ENCODE assay signal across 7 cellular contexts in the genomic region with DNA sequence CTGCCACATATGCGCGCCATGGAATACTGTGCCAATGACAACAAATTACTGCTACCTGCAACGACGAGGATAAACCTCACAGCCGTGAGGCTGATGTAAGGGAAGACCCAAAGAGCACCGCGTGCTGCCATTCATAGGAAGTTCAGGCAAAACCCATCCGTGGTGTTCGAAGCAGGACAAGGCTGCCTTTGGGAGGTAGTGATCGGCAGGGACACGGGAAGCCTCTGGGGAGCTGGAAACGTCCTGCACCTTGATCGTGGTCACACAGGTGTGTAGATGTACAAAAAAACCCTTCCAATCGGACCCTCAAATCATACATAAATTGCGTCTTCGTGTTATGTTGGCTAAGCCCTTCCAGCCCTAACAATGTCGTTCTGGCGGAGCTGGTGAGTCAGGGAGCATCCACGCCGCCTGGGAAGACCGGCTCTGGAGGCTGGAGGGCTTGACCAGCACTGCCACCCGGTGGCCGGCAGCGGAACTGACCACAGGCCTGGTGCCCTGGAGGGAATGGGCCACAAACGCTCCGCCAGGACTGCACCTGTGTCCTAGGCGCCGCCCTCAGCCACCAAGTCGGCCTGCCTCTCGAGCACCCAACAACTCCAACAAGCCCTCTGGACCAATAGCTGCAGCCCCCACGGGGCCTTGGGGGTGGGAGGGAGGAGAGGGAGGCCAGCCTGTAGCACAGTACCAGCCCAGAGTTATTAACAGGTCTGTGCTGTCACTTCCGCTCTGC. TPM values are rescaled to one million over a fixed set of nuclear protein-coding genes. Genes with fewer than 3 reads are reported as not detected.
A peak's percentile ranks its signal among the peaks of the same experiment; 100 is the strongest.
DNase-seq lines count a peak whose midpoint lies in the region; ATAC-seq, FAIRE-seq and TF ChIP-seq lines count a peak whose summit lies in the region.

No MANE protein-coding gene starts in this region.

- H3K27me3 ChIP-seq in bronchial epithelial cell (ENCODE audit: control insufficient read depth, insufficient read depth, low read length) = peaks cover 4% of the 10 kb centered on the region

- peak; percentile 67 for ATAC-seq in HG02763 (IDR thresholded peaks at IDR 0.05; ENCODE audit: unreplicated experiment)

- FAIRE-seq in GM12891 (lab: Jason Lieb, UNC) (peak; percentile 92), bronchial epithelial cell (lab: Jason Lieb, UNC) (peak; percentile 52)

- TF ChIP-seq POLR2A in GM12891 (IDR thresholded peaks at IDR 0.05; ENCODE audit: low read depth, low read length) = no peak

- TF ChIP-seq CTCF in VCaP (conservative IDR thresholded peaks at IDR 0.05) (peak; percentile 97), bronchial epithelial cell (IDR thresholded peaks at IDR 0.05; ENCODE audit: insufficient read depth, low read length, severe bottlenecking) (peak; percentile 99)

- H3K27ac ChIP-seq in VCaP = peak overlapping the region; percentile 43; the same call in 1 of the 2 replicates

- peak; percentile 77 for DNase-seq in GM12891 (ENCODE audit: insufficient read length, low spot score)
- peak; percentile 9 for DNase-seq in NCI-H2081 treated with DMSO at 0.1 percent for 48 hours (lab: John Stamatoyannopoulos, UW)
- DNase-seq in bronchial epithelial cell (ENCODE audit: low read depth) = peak; percentile 75
- peak; percentile 96 for DNase-seq in islet precursor cell
- peak; percentile 59 to 79 (median 74) for DNase-seq in stimulated activated CD4-positive, alpha-beta T cell treated with anti-CD3 and anti-CD28 coated beads, Interleukin-12 subunit alpha, Interleukin-12 subunit beta, amount 100 ng/mL, for 48 hours (ENCODE audit: low read depth in 2 of 3, low spot score in 1 of 3)

- no peak overlapping the region for H3K4me3 ChIP-seq in bronchial epithelial cell (ENCODE audit: low read depth, low read length)

- no peaks in the 10 kb centered on the region for H3K36me3 ChIP-seq in bronchial epithelial cell (ENCODE audit: control insufficient read depth, insufficient read depth, low read length)

TF ChIP-seq in GM12891, 5 proteins besides CTCF, POLR2A, EP300 and RAD21:
- TF ChIP-seq TAF1 (IDR thresholded peaks at IDR 0.05; ENCODE audit: low read depth, low read length) (no peak), POLR2AphosphoS5 (IDR thresholded peaks at IDR 0.05; ENCODE audit: low read depth, low read length) (no peak), POU2F2 (IDR thresholded peaks at IDR 0.05; ENCODE audit: low read depth, low read length) (no peak), SPI1 (IDR thresholded peaks at IDR 0.05; ENCODE audit: low read depth, low read length) (no peak), PAX5 (IDR thresholded peaks at IDR 0.05; ENCODE audit: insufficient read depth, low read length, severe bottlenecking) (no peak)

RNA-seq across cellular contexts. Expression of a gene that starts 4.1 kb away (rescaled TPM):
- 0.60 TPM for polyA plus RNA-seq in GM12891 (2012; ENCODE audit: low read depth, missing spikeins)
- not detected in 2 replicates for total RNA-seq in bronchial epithelial cell

RNA-seq across cellular contexts. Expression of a gene that starts 27.3 kb away (rescaled TPM):
- 54.4 TPM for polyA plus RNA-seq in GM12891 (2012; ENCODE audit: low read depth, missing spikeins)
- 2.9 and 3.7 TPM in 2 replicates for total RNA-seq in bronchial epithelial cell

Comparison
In these comparisons a context has a peak if more than half of its experiments do, and no peak if none do; other contexts are left out.
1. DNase-seq: peak in every context shown above with its lines; median percentile 96 in islet precursor cell; 77 in GM12891; 75 in bronchial epithelial cell; 74 in stimulated activated CD4-positive, alpha-beta T cell treated with anti-CD3 and anti-CD28 coated beads, Interleukin-12 subunit alpha, Interleukin-12 subunit beta, amount 100 ng/mL, for 48 hours; 9 in NCI-H2081 treated with DMSO at 0.1 percent for 48 hours.